Comparison of ENCODE assay signal across 9 cellular contexts in genomic region chr6:159608961-159609673, GRCh38.
DNase-seq lines count a peak whose midpoint lies in the region; ATAC-seq and TF ChIP-seq lines count a peak whose summit lies in the region.
"Had no signal": no experiment of that assay in that cellular context is flagged by ENCODE, and none has a peak within 500 bp of the region (broad histone marks: within the 10 kb centered on the region; RNA-seq: fewer than 3 reads in every experiment).

No MANE protein-coding gene starts in this region.

- peak; percentile 51 for TF ChIP-seq CTCF in WI38 (IDR thresholded peaks at IDR 0.05; ENCODE audit: low read depth, low read length)

- DNase-seq in NCI-H146 (lab: John Stamatoyannopoulos, UW) (peak; percentile 22), NCI-H146 treated with DMSO at 0.1 percent for 48 hours (lab: John Stamatoyannopoulos, UW; ENCODE audit: unreplicated experiment) (no peak), lung microvascular endothelial cell (ENCODE audit: low read depth in 2 of 2) (peak; percentile 31 to 46), SHP77 treated with DMSO at 0.1 percent for 48 hours (lab: John Stamatoyannopoulos, UW) (no peak), GF-D8 (lab: John Stamatoyannopoulos, UW) (no peak)

- ATAC-seq in HG02870 (IDR thresholded peaks at IDR 0.05; ENCODE audit: unreplicated experiment) (peak; percentile 67), GM21367 (IDR thresholded peaks at IDR 0.05; ENCODE audit: unreplicated experiment) (no peak)

- no peak overlapping the region for H3K4me3 ChIP-seq in WI38 (ENCODE audit: low read depth, low read length)
- H3K4me3 ChIP-seq: BLaER1 treated with 17β-estradiol and CSF1 and Interleukin-3, amounts not matched to agents 10 nM and 100 nM had no signal

Comparison
In these comparisons a context has a peak if more than half of its experiments do, and no peak if none do; other contexts are left out.
1. DNase-seq: peak in NCI-H146 (single experiment) and lung microvascular endothelial cell (2 of 2); none in NCI-H146 treated with DMSO at 0.1 percent for 48 hours (single experiment), SHP77 treated with DMSO at 0.1 percent for 48 hours (single experiment) and GF-D8 (single experiment).